17 cellular contexts compared by ENCODE assay signal in genomic region chr20:38195041-38195504, GRCh38.
"Had no signal": no experiment of that assay in that cellular context is flagged by ENCODE, and none has a peak within 500 bp of the region (broad histone marks: within the 10 kb centered on the region; RNA-seq: fewer than 3 reads in every experiment).

No MANE protein-coding gene starts in this region.

- ATAC-seq: activated CD8-positive, alpha-beta memory T cell treated with anti-CD3 and anti-CD28 coated beads, Interleukin-2, amount 10 ng/mL, durations not matched to agents 7 days and 5 days; stimulated activated naive CD8-positive, alpha-beta T cell treated with anti-CD3 and anti-CD28 coated beads, Interleukin-15, Interleukin-2, amounts not matched to agents 100 U/mL and 50 U/mL, for 24 hours had no signal

- DNase-seq: activated CD4-positive, alpha-beta T cell treated with anti-CD3 and anti-CD28 coated beads, Interleukin-2, amount 50 U/mL, for 48 hours; activated CD4-positive, CD25-positive, alpha-beta regulatory T cell treated with anti-CD3 and anti-CD28 coated beads, Interleukin-2, amount 50 U/mL, for 72 hours; activated CD8-positive, alpha-beta memory T cell treated with anti-CD3 and anti-CD28 coated beads, Interleukin-2, amount 10 ng/mL, durations not matched to agents 7 days and 5 days; amniotic stem cell; caudate nucleus; colonic mucosa; effector CD8-positive, alpha-beta T cell; foreskin fibroblast; hippocampal formation; midbrain; retina; stimulated activated CD4-positive, alpha-beta T cell treated with anti-CD3 and anti-CD28 coated beads, Interleukin-4, amount 100 ng/mL, for 4 hours; stimulated activated CD8-positive, alpha-beta memory T cell treated with anti-CD3 and anti-CD28 coated beads, Interleukin-4, amount 100 ng/mL, for 48 hours; stimulated activated naive CD8-positive, alpha-beta T cell treated with anti-CD3 and anti-CD28 coated beads, Interleukin-15, Interleukin-2, amounts not matched to agents 100 U/mL and 50 U/mL, for 24 hours had no signal

- H3K27me3 ChIP-seq: colonic mucosa had no signal

- H3K4me1 ChIP-seq: colonic mucosa had no signal

- H3K36me3 ChIP-seq: colonic mucosa, suprapubic skin had no signal

- H3K4me3 ChIP-seq: colonic mucosa, lung, skin epidermis, suprapubic skin had no signal

- H3K9me3 ChIP-seq: colonic mucosa, suprapubic skin had no signal

- H3K27ac ChIP-seq: colonic mucosa, skin epidermis, suprapubic skin had no signal
